ENCODE assay signal across 8 cellular contexts in the genomic region with DNA sequence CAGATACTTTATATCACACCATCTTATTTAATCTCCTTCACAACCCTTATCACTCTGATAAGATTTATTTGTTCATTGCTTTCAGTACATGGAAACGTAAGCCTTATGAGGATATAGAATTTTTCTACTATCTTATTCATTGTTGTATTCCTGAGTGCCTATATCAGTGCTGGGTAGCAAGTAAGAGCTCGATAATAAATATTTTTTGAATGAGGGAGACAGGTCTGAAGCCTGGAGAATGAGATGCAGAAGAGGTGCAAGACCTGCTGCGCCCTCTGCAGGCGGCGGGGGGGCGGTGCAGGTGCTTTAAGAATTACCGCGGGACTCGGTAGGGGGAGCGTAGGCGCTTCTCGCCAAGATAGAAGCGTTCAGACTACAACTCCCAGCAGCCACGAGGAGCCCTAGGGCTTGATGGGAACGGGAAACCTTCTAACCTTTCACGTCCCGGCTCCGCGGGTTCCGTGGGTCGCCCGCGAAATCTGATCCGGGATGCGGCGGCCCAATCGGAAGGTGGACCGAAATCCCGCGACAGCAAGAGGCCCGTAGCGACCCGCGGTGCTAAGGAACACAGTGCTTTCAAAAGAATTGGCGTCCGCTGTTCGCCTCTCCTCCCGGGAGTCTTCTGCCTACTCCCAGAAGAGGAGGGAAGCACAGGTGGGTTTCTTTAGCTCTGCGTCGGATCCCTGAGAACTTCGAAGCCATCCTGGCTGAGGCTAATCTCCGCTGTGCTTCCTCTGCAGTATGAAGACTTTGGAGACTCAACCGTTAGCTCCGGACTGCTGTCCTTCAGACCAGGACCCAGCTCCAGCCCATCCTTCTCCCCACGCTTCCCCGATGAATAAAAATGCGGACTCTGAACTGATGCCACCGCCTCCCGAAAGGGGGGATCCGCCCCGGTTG. TPM values are rescaled to one million over a fixed set of nuclear protein-coding genes. Genes with fewer than 3 reads are reported as not detected.
DNase-seq lines count a peak whose midpoint lies in the region; ATAC-seq and TF ChIP-seq lines count a peak whose summit lies in the region.

A gene (plus strand): TSS at position 570 of the 900 bp plus-strand sequence. CDS start 172 bp downstream, at position 742.

- no peaks in the 10 kb centered on the region for H3K27me3 Mint-ChIP-seq in CD14-positive monocyte (ENCODE audit: low read depth in 3 of 3)
- H3K27me3 Mint-ChIP-seq in activated CD4-positive, alpha-beta T cell treated with anti-CD3 and anti-CD28 coated beads, Interleukin-2, amount 10 ng/mL, durations not matched to agents 7 days and 5 days = no peaks in the 10 kb centered on the region

- ATAC-seq in GM19328 (IDR thresholded peaks at IDR 0.05; ENCODE audit: unreplicated experiment) (peak; percentile 67), HG03520 (IDR thresholded peaks at IDR 0.05; ENCODE audit: unreplicated experiment) (peak; percentile 69)

- CTCF ChIA-PET in activated CD4-positive, alpha-beta T cell treated with anti-CD3 and anti-CD28 coated beads, Interleukin-2, amount 10 ng/mL, durations not matched to agents 7 days and 5 days (lab: Charles Lee) = interaction anchor here (0.5 to 3.4 kb wide), 55 partner anchors 10 to 556 kb away, joined by 3 to 33 read pairs (median 4); a partner anchor contains a TSS

- peak within 1 kb of the TSS; percentile 99 to 100 (median 100) for H3K27ac Mint-ChIP-seq in CD14-positive monocyte
- peak within 1 kb of the TSS; percentile 100 for H3K27ac Mint-ChIP-seq in activated CD4-positive, alpha-beta T cell treated with anti-CD3 and anti-CD28 coated beads, Interleukin-2, amount 10 ng/mL, durations not matched to agents 7 days and 5 days

- peak within 1 kb of the TSS; percentile 95 to 96 for H3K27ac ChIP-seq in coronary artery

- POLR2A ChIA-PET in activated CD4-positive, alpha-beta T cell treated with anti-CD3 and anti-CD28 coated beads, Interleukin-2, amount 10 ng/mL, durations not matched to agents 7 days and 5 days (lab: Charles Lee) = interaction anchor here (0.6 to 2.8 kb wide), 8 partner anchors 37 to 432 kb away, joined by 3 to 8 read pairs (median 4); a partner anchor contains a TSS

- H3K36me3 Mint-ChIP-seq in CD14-positive monocyte = peaks cover 13 to 25% of the 10 kb centered on the region in 2 donors
- peaks cover 25% of the 10 kb centered on the region for H3K36me3 Mint-ChIP-seq in activated CD4-positive, alpha-beta T cell treated with anti-CD3 and anti-CD28 coated beads, Interleukin-2, amount 10 ng/mL, durations not matched to agents 7 days and 5 days (ENCODE audit: low read depth)

- peak within 1 kb of the TSS; percentile 96 to 100 for H3K4me3 Mint-ChIP-seq in CD14-positive monocyte
- peak within 1 kb of the TSS; percentile 92 for H3K4me3 Mint-ChIP-seq in activated CD4-positive, alpha-beta T cell treated with anti-CD3 and anti-CD28 coated beads, Interleukin-2, amount 10 ng/mL, durations not matched to agents 7 days and 5 days

- peaks cover 0 to 2% (median 0%) of the 10 kb centered on the region in 7 donors for H3K9me3 Mint-ChIP-seq in CD14-positive monocyte
- no peaks in the 10 kb centered on the region for H3K9me3 Mint-ChIP-seq in activated CD4-positive, alpha-beta T cell treated with anti-CD3 and anti-CD28 coated beads, Interleukin-2, amount 10 ng/mL, durations not matched to agents 7 days and 5 days

- TF ChIP-seq CTCF in CD14-positive monocyte (IDR thresholded peaks at IDR 0.05) (peak; percentile 100), coronary artery (IDR thresholded peaks at IDR 0.05) (peak; percentile 92)

- H3K4me3 ChIP-seq in coronary artery = peak within 1 kb of the TSS; percentile 91

- peaks cover 32% of the 10 kb centered on the region for H3K4me1 Mint-ChIP-seq in CD14-positive monocyte
- H3K4me1 Mint-ChIP-seq in activated CD4-positive, alpha-beta T cell treated with anti-CD3 and anti-CD28 coated beads, Interleukin-2, amount 10 ng/mL, durations not matched to agents 7 days and 5 days = peaks cover 45% of the 10 kb centered on the region

- peak; percentile 96 for DNase-seq in CD14-positive monocyte (ENCODE audit: low spot score)
- peak; percentile 95 for DNase-seq in NCI-H69 (lab: John Stamatoyannopoulos, UW)
- peak; percentile 97 for DNase-seq in activated CD4-positive, alpha-beta T cell treated with anti-CD3 and anti-CD28 coated beads, Interleukin-2, amount 10 ng/mL, durations not matched to agents 7 days and 5 days
- peak; percentile 99 for DNase-seq in coronary artery (ENCODE audit: low spot score)
- peak; percentile 100 for DNase-seq in left kidney (ENCODE audit: low read depth, low spot score)
- DNase-seq in stimulated activated CD4-positive, alpha-beta T cell treated with anti-CD3 and anti-CD28 coated beads, Interleukin-2, amount 100 ng/mL, for 24 hours = peak; percentile 95 to 97

- intact Hi-C loops in CD14-positive monocyte (cut with micrococcal nuclease) = loop anchor here (2.0 to 10.0 kb wide), 8 partner anchors 61 to 383 kb away; a partner anchor contains a TSS

RNA-seq across cellular contexts. Expression of the gene that starts here (rescaled TPM):
- polyA plus RNA-seq in CD14-positive monocyte = 1 to 10 TPM; 9.1 to 9.8 TPM
- 10 to 100 TPM; 22.6 to 24.2 TPM for total RNA-seq in activated CD4-positive, alpha-beta T cell treated with anti-CD3 and anti-CD28 coated beads, Interleukin-2, amount 10 ng/mL, durations not matched to agents 7 days and 5 days

Comparison
In these comparisons a context has a peak if more than half of its experiments do, and no peak if none do; other contexts are left out.
1. Peak in every context shown above with its lines: DNase-seq, ATAC-seq, H3K4me3 ChIP-seq and H3K27ac ChIP-seq.